21 cellular contexts compared by ENCODE assay signal in the genomic region with DNA sequence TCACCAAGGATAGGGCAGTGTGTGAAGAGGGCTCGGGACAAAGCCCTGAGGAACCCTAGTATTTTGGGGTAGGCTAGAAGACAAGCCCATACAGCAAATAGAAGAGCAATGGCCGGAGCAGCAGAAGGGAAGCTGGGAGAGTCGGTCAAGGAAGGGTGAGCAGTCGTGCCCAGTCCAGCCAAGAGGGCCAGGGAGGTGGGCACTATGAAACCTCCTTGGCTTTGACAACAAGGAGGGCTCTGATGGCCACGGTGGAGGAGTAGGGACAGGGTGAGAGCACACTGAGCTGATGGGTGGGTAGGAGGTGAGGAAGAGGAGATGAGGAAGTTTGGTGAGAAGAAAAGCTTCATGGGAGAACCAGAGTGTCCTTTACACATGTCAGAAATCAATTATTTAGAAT. TPM values are rescaled to one million over a fixed set of nuclear protein-coding genes. Genes with fewer than 3 reads are reported as not detected.
DNase-seq lines count a peak whose midpoint lies in the region; ATAC-seq and TF ChIP-seq lines count a peak whose summit lies in the region.
"Had no signal": no experiment of that assay in that cellular context is flagged by ENCODE, and none has a peak within 500 bp of the region (broad histone marks: within the 10 kb centered on the region; RNA-seq: fewer than 3 reads in every experiment).

No MANE protein-coding gene starts in this region.

- intact Hi-C loops in CD8-positive, alpha-beta T cell (cut with DNase I, micrococcal nuclease), result loop anchor here (5.0 to 10.0 kb wide), 4 partner anchors 67 to 597 kb away; a partner anchor contains a TSS

- no peak overlapping the region for H3K9ac ChIP-seq in BLaER1 treated with 17β-estradiol and CSF1 and Interleukin-3, amounts not matched to agents 10 nM and 100 nM

- peak overlapping the region; percentile 50 for H3K27ac Mint-ChIP-seq in CD8-positive, alpha-beta T cell
- H3K27ac Mint-ChIP-seq in central memory CD8-positive, alpha-beta T cell (ENCODE audit: low read depth), result peak overlapping the region; percentile 44
- peak overlapping the region; percentile 21 for H3K27ac Mint-ChIP-seq in nephron progenitor cell

- H3K9me3 ChIP-seq in BLaER1 treated with 17β-estradiol and CSF1 and Interleukin-3, amounts not matched to agents 10 nM and 100 nM (replicated peaks in 1 of 11), result no peaks in the 10 kb centered on the region
- no peaks in the 10 kb centered on the region for H3K9me3 ChIP-seq in CD8-positive, alpha-beta T cell (ENCODE audit: low read length)
- H3K9me3 ChIP-seq: lower lobe of right lung, tibial nerve had no signal

- no peak for ATAC-seq in CD8-positive, alpha-beta T cell
- ATAC-seq in central memory CD8-positive, alpha-beta T cell (replicated peaks; ENCODE audit: extremely low read depth, poor library complexity, severe bottlenecking), result no peak
- ATAC-seq: lower lobe of right lung; stimulated activated naive CD8-positive, alpha-beta T cell treated with anti-CD3 and anti-CD28 coated beads, Interleukin-15, amount 100 ng/mL, for 72 hours had no signal

- H3K4me3 ChIP-seq in BLaER1 treated with 17β-estradiol and CSF1 and Interleukin-3, amounts not matched to agents 10 nM and 100 nM, result no peak overlapping the region
- no peak overlapping the region for H3K4me3 ChIP-seq in CD8-positive, alpha-beta T cell (ENCODE audit: low read depth, low read length)
- H3K4me3 ChIP-seq: cardiac muscle cell, hepatocyte, lower lobe of right lung, tibial nerve had no signal

- peak overlapping the region in 7 of 11 experiments; percentile 67 to 98 (median 80); a peak in 8 of 22 replicates for H3K4me2 ChIP-seq in BLaER1 treated with 17β-estradiol and CSF1 and Interleukin-3, amounts not matched to agents 10 nM and 100 nM
- H3K4me2 ChIP-seq: hepatocyte had no signal

- peaks cover 27 to 34% (median 31%) of the 10 kb centered on the region in 10 experiments for H3K4me1 ChIP-seq in BLaER1 treated with 17β-estradiol and CSF1 and Interleukin-3, amounts not matched to agents 10 nM and 100 nM
- peaks cover 17% of the 10 kb centered on the region for H3K4me1 ChIP-seq in CD8-positive, alpha-beta T cell (ENCODE audit: insufficient read depth, low read length)

- no peak for TF ChIP-seq CTCF in CD8-positive, alpha-beta T cell (IDR thresholded peaks at IDR 0.05)
- TF ChIP-seq CTCF in nephron progenitor cell (IDR thresholded peaks at IDR 0.05), result no peak

- H3K27ac ChIP-seq in BLaER1 treated with 17β-estradiol and CSF1 and Interleukin-3, amounts not matched to agents 10 nM and 100 nM, result peak overlapping the region in 3 of 11 experiments; percentile 1 to 99 (median 6); a peak in 3 of 22 replicates
- H3K27ac ChIP-seq in CD8-positive, alpha-beta T cell (ENCODE audit: low read depth, low read length), result no peak overlapping the region
- H3K27ac ChIP-seq: cardiac muscle cell, hepatocyte, lower lobe of right lung had no signal

- POLR2A ChIA-PET in CD8-positive, alpha-beta T cell (lab: Charles Lee), result interaction anchor here (1.3 kb wide), 1 partner anchor 280 kb away, joined by 4 read pairs; a partner anchor contains a TSS

- no peaks in the 10 kb centered on the region for H3K36me3 Mint-ChIP-seq in CD8-positive, alpha-beta T cell
- H3K36me3 Mint-ChIP-seq in central memory CD8-positive, alpha-beta T cell (ENCODE audit: insufficient read depth), result peaks cover 4% of the 10 kb centered on the region
- H3K36me3 Mint-ChIP-seq in nephron progenitor cell (ENCODE audit: low read depth), result no peaks in the 10 kb centered on the region

- H3K9me3 Mint-ChIP-seq in CD8-positive, alpha-beta T cell, result no peaks in the 10 kb centered on the region
- no peaks in the 10 kb centered on the region for H3K9me3 Mint-ChIP-seq in central memory CD8-positive, alpha-beta T cell
- H3K9me3 Mint-ChIP-seq in nephron progenitor cell, result no peaks in the 10 kb centered on the region
- H3K9me3 Mint-ChIP-seq: stimulated activated naive CD8-positive, alpha-beta T cell treated with anti-CD3 and anti-CD28 coated beads, Interleukin-15, amount 100 ng/mL, for 72 hours had no signal

- H3K4me1 Mint-ChIP-seq in CD8-positive, alpha-beta T cell (ENCODE audit: low read depth), result peaks cover 8% of the 10 kb centered on the region
- peaks cover 2% of the 10 kb centered on the region for H3K4me1 Mint-ChIP-seq in central memory CD8-positive, alpha-beta T cell
- H3K4me1 Mint-ChIP-seq in nephron progenitor cell, result peaks cover 20% of the 10 kb centered on the region

- no peak for DNase-seq in CD8-positive, alpha-beta T cell
- DNase-seq in central memory CD8-positive, alpha-beta T cell (ENCODE audit: low spot score in 2 of 2), result no peak
- DNase-seq in nephron progenitor cell, result no peak
- DNase-seq in stimulated activated CD4-positive, alpha-beta T cell treated with anti-CD3 and anti-CD28 coated beads, Interleukin-2, amount 100 ng/mL, for 48 hours, result no peak
- DNase-seq in activated T-cell treated with anti-CD3 and anti-CD28 coated beads, Interleukin-2, amount 50 U/mL, for 48 hours, result no peak
- no peak for DNase-seq in stimulated activated naive CD4-positive, alpha-beta T cell treated with Interleukin-2 at 50 U/mL for 16 hours (lab: John Stamatoyannopoulos, UW)
- DNase-seq: activated CD8-positive, alpha-beta memory T cell treated with anti-CD3 and anti-CD28 coated beads for 24 hours; amniotic stem cell; foreskin melanocyte; HCEC 1CT; KBM-7; lower lobe of right lung; NCI-H1694 treated with DMSO at 0.1 percent for 48 hours; NCI-H82; SHP77 treated with DMSO at 0.1 percent for 48 hours; stimulated activated CD4-positive, alpha-beta T cell treated with anti-CD3 and anti-CD28 coated beads, Interleukin-1b, Interleukin-23, amount 100 ng/mL, for 48 hours; stimulated activated naive CD8-positive, alpha-beta T cell treated with anti-CD3 and anti-CD28 coated beads, Interleukin-15, amount 100 ng/mL, for 72 hours had no signal

- H3K4me3 Mint-ChIP-seq in CD8-positive, alpha-beta T cell, result peak overlapping the region; percentile 42
- H3K4me3 Mint-ChIP-seq in central memory CD8-positive, alpha-beta T cell, result no peak overlapping the region
- no peak overlapping the region for H3K4me3 Mint-ChIP-seq in nephron progenitor cell
- H3K4me3 Mint-ChIP-seq: stimulated activated naive CD8-positive, alpha-beta T cell treated with anti-CD3 and anti-CD28 coated beads, Interleukin-15, amount 100 ng/mL, for 72 hours had no signal

- CTCF ChIA-PET in CD8-positive, alpha-beta T cell (lab: Charles Lee), result interaction anchor here (0.5 to 1.9 kb wide), 3 partner anchors 29 to 277 kb away, joined by 3 to 7 read pairs (median 3); no protein-coding TSS in a partner anchor

- H4K20me1 ChIP-seq in BLaER1 treated with 17β-estradiol and CSF1 and Interleukin-3, amounts not matched to agents 10 nM and 100 nM, result peaks cover 10 to 25% (median 21%) of the 10 kb centered on the region in 11 experiments; a peak in 21 of 22 replicates

- H3K27me3 ChIP-seq in BLaER1 treated with 17β-estradiol and CSF1 and Interleukin-3, amounts not matched to agents 10 nM and 100 nM, result no peaks in the 10 kb centered on the region
- H3K27me3 ChIP-seq in CD8-positive, alpha-beta T cell (ENCODE audit: insufficient read depth, low read length), result no peaks in the 10 kb centered on the region
- H3K27me3 ChIP-seq: cardiac muscle cell, hepatocyte, tibial nerve had no signal

- peaks cover 0 to 15% (median 0%) of the 10 kb centered on the region in 11 experiments; a peak in 6 of 22 replicates for H3K36me3 ChIP-seq in BLaER1 treated with 17β-estradiol and CSF1 and Interleukin-3, amounts not matched to agents 10 nM and 100 nM
- no peaks in the 10 kb centered on the region for H3K36me3 ChIP-seq in CD8-positive, alpha-beta T cell (ENCODE audit: insufficient read depth, low read length)
- H3K36me3 ChIP-seq: cardiac muscle cell, lower lobe of right lung, tibial nerve had no signal

- H3K27me3 Mint-ChIP-seq in CD8-positive, alpha-beta T cell (ENCODE audit: low read depth), result no peaks in the 10 kb centered on the region
- H3K27me3 Mint-ChIP-seq in central memory CD8-positive, alpha-beta T cell, result no peaks in the 10 kb centered on the region
- peaks cover 6% of the 10 kb centered on the region for H3K27me3 Mint-ChIP-seq in nephron progenitor cell (ENCODE audit: low read depth, poor library complexity)
- H3K27me3 Mint-ChIP-seq: stimulated activated naive CD8-positive, alpha-beta T cell treated with anti-CD3 and anti-CD28 coated beads, Interleukin-15, amount 100 ng/mL, for 72 hours had no signal

RNA-seq across cellular contexts. Expression of a gene that starts 2.2 kb away (rescaled TPM):
- 10 to 100 TPM; 22.4 to 24.3 TPM for total RNA-seq in CD8-positive, alpha-beta T cell
